In the genomic region with DNA sequence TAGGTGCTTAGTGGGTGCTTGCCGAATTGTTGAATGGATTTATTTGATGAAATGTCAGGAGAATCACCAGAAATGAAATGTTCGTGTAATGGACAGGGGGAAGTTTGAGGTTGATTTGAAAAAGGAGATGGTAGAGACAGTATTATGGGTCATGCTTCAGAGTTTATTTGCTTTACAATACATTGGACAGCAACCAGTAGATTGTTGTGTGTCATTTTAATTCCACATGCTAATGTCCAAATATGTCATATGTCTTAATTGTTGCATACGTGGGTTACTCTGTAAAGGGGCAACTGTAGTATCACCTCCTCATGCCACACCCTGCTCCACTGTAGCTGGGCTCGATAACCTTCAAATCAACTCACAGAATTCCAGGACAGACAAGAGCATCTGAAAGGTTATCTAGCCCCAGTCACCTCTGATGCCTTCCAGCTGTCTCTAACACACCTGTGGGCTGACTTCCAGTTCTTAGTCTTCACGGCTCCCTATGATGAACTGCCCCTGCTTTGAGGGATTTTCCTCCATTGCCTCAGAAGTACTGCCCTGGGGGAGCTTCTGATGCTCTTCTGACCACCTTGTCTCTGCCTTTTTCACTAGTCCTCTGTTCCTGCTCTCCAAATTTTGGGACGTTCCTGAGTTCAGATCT, we compare ENCODE assay signal across 2 cellular contexts.
TF ChIP-seq lines count a peak whose summit lies in the region.

No MANE protein-coding gene starts in this region.

TF ChIP-seq in HEK293, 187 proteins besides CTCF, POLR2A, EP300 and RAD21:
- no peak for TF ChIP-seq PRDM1 (tag by site-specific recombination; IDR thresholded peaks at IDR 0.05)
- no peak for TF ChIP-seq ZNF549 (tag by site-specific recombination; IDR thresholded peaks at IDR 0.05)
- TF ChIP-seq KLF9 (tag by site-specific recombination; IDR thresholded peaks at IDR 0.05; ENCODE audit: low read depth): no peak
- TF ChIP-seq OSR2 (tag by site-specific recombination; IDR thresholded peaks at IDR 0.05): no peak
- TF ChIP-seq KLF17 (tag by site-specific recombination; IDR thresholded peaks at IDR 0.05): no peak
- peak; percentile 72; the same call in 1 of the 2 replicates for TF ChIP-seq REST (tag by site-specific recombination; IDR thresholded peaks at IDR 0.05)

TF ChIP-seq in GM12878, 131 proteins besides CTCF, POLR2A, EP300 and RAD21 (continues in another document):
- TF ChIP-seq NFXL1 (IDR thresholded peaks at IDR 0.05; ENCODE audit: borderline replicate concordance) (no peak), SPI1 (IDR thresholded peaks at IDR 0.05; ENCODE audit: borderline replicate concordance, insufficient read depth, low read depth, low read length) (no peak), DPF2 (IDR thresholded peaks at IDR 0.05) (no peak), PAX5 (IDR thresholded peaks at IDR 0.05; ENCODE audit: borderline replicate concordance, low read depth, low read length) (no peak), TCF12 (IDR thresholded peaks at IDR 0.05; ENCODE audit: low read depth, low read length) (peak; percentile 77), MEF2A (IDR thresholded peaks at IDR 0.05; ENCODE audit: insufficient read depth, low read depth, low read length) (no peak), SMAD1 (IDR thresholded peaks at IDR 0.05; ENCODE audit: low read depth, partially characterized antibody) (no peak), MTA3 (IDR thresholded peaks at IDR 0.05; ENCODE audit: borderline replicate concordance, low read length) (no peak), PBX3 (IDR thresholded peaks at IDR 0.05; ENCODE audit: insufficient replicate concordance, low read depth, low read length) (peak; percentile 38), ZBTB33 (IDR thresholded peaks at IDR 0.05) (no peak), SUPT20H (IDR thresholded peaks at IDR 0.05; ENCODE audit: borderline replicate concordance, control insufficient read depth, low read depth, low read length) (no peak), PML (IDR thresholded peaks at IDR 0.05; ENCODE audit: low read length) (no peak), REST (IDR thresholded peaks at IDR 0.05; ENCODE audit: low read depth, low read length) (peak; percentile 70), SP1 (IDR thresholded peaks at IDR 0.05; ENCODE audit: low read depth, low read length) (no peak), TCF3 (IDR thresholded peaks at IDR 0.05; ENCODE audit: borderline replicate concordance, insufficient read depth, low read depth, low read length) (peak; percentile 77; the same call in 1 of the 2 replicates), IRF3 (IDR thresholded peaks at IDR 0.05) (no peak), RUNX3 (IDR thresholded peaks at IDR 0.05; ENCODE audit: low read length) (no peak), SMC3 (IDR thresholded peaks at IDR 0.05; ENCODE audit: borderline replicate concordance, low read length) (no peak), RBBP5 (conservative IDR thresholded peaks at IDR 0.05) (no peak), RELB (IDR thresholded peaks at IDR 0.05; ENCODE audit: low read depth) (peak; percentile 26; the same call in 1 of the 2 replicates)
- TF ChIP-seq, protein P1, sequence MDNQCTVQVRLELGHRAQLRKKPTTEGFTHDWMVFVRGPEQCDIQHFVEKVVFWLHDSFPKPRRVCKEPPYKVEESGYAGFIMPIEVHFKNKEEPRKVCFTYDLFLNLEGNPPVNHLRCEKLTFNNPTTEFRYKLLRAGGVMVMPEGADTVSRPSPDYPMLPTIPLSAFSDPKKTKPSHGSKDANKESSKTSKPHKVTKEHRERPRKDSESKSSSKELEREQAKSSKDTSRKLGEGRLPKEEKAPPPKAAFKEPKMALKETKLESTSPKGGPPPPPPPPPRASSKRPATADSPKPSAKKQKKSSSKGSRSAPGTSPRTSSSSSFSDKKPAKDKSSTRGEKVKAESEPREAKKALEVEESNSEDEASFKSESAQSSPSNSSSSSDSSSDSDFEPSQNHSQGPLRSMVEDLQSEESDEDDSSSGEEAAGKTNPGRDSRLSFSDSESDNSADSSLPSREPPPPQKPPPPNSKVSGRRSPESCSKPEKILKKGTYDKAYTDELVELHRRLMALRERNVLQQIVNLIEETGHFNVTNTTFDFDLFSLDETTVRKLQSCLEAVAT (IDR thresholded peaks at IDR 0.05): 0 out of 2 replicates have a peak, but pooled peaks have one; percentile 32
- TF ChIP-seq, protein P2, sequence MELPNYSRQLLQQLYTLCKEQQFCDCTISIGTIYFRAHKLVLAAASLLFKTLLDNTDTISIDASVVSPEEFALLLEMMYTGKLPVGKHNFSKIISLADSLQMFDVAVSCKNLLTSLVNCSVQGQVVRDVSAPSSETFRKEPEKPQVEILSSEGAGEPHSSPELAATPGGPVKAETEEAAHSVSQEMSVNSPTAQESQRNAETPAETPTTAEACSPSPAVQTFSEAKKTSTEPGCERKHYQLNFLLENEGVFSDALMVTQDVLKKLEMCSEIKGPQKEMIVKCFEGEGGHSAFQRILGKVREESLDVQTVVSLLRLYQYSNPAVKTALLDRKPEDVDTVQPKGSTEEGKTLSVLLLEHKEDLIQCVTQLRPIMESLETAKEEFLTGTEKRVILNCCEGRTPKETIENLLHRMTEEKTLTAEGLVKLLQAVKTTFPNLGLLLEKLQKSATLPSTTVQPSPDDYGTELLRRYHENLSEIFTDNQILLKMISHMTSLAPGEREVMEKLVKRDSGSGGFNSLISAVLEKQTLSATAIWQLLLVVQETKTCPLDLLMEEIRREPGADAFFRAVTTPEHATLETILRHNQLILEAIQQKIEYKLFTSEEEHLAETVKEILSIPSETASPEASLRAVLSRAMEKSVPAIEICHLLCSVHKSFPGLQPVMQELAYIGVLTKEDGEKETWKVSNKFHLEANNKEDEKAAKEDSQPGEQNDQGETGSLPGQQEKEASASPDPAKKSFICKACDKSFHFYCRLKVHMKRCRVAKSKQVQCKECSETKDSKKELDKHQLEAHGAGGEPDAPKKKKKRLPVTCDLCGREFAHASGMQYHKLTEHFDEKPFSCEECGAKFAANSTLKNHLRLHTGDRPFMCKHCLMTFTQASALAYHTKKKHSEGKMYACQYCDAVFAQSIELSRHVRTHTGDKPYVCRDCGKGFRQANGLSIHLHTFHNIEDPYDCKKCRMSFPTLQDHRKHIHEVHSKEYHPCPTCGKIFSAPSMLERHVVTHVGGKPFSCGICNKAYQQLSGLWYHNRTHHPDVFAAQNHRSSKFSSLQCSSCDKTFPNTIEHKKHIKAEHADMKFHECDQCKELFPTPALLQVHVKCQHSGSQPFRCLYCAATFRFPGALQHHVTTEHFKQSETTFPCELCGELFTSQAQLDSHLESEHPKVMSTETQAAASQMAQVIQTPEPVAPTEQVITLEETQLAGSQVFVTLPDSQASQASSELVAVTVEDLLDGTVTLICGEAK (IDR thresholded peaks at IDR 0.05; ENCODE audit: borderline replicate concordance): peak; percentile 17; the same call in 1 of the 2 replicates
- TF ChIP-seq, protein P3, sequence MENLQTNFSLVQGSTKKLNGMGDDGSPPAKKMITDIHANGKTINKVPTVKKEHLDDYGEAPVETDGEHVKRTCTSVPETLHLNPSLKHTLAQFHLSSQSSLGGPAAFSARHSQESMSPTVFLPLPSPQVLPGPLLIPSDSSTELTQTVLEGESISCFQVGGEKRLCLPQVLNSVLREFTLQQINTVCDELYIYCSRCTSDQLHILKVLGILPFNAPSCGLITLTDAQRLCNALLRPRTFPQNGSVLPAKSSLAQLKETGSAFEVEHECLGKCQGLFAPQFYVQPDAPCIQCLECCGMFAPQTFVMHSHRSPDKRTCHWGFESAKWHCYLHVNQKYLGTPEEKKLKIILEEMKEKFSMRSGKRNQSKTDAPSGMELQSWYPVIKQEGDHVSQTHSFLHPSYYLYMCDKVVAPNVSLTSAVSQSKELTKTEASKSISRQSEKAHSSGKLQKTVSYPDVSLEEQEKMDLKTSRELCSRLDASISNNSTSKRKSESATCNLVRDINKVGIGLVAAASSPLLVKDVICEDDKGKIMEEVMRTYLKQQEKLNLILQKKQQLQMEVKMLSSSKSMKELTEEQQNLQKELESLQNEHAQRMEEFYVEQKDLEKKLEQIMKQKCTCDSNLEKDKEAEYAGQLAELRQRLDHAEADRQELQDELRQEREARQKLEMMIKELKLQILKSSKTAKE (IDR thresholded peaks at IDR 0.05; ENCODE audit: low read depth, poor library complexity, severe bottlenecking): no peak
- TF ChIP-seq, protein P4, sequence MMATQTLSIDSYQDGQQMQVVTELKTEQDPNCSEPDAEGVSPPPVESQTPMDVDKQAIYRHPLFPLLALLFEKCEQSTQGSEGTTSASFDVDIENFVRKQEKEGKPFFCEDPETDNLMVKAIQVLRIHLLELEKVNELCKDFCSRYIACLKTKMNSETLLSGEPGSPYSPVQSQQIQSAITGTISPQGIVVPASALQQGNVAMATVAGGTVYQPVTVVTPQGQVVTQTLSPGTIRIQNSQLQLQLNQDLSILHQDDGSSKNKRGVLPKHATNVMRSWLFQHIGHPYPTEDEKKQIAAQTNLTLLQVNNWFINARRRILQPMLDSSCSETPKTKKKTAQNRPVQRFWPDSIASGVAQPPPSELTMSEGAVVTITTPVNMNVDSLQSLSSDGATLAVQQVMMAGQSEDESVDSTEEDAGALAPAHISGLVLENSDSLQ (IDR thresholded peaks at IDR 0.05): peak; percentile 55
- TF ChIP-seq, protein P5, sequence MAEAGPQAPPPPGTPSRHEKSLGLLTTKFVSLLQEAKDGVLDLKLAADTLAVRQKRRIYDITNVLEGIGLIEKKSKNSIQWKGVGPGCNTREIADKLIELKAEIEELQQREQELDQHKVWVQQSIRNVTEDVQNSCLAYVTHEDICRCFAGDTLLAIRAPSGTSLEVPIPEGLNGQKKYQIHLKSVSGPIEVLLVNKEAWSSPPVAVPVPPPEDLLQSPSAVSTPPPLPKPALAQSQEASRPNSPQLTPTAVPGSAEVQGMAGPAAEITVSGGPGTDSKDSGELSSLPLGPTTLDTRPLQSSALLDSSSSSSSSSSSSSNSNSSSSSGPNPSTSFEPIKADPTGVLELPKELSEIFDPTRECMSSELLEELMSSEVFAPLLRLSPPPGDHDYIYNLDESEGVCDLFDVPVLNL (IDR thresholded peaks at IDR 0.05; ENCODE audit: low read depth, low read length): no peak
